ENCODE assay signal across 8 cellular contexts in the genomic region with DNA sequence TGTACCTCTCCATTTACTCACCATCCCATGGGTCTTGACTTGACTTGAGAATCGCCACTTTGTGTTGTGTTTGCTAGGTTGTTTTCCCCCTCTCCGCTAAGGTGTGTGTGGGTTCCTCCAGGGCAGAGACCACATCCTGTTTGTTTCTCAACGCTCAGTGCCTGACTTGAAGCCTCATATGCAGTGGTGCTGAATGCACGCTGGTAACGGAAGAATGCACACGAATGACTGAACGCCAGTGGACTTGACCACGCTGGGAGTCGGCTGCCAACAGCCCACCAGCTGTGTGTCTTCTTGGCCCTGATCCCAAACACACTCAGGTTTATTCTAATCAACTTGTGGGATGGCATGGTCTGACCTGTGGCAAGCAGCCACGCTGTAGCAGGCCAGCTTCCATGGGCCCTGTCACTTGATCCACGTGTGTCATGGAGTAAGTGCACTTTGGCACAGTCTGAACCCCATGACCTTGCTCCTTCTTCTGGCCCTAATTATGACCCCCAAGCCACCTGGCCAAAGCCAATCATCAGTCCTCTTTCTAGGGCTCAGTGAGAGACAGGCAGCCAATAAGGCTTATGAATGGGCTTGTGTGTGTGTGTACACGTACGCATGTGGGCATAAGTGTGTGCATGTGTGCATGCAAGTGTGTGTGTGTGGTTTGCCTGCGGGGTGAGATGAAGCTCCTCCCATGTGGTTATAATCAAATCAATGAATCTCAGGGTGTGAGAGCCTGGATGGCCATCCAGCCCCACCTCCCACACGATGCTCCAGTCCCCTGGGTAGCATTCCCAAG. TPM values are rescaled to one million over a fixed set of nuclear protein-coding genes. Genes with fewer than 3 reads are reported as not detected.
A peak's percentile ranks its signal among the peaks of the same experiment; 100 is the strongest.
DNase-seq lines count a peak whose midpoint lies in the region; ATAC-seq and TF ChIP-seq lines count a peak whose summit lies in the region.

No MANE protein-coding gene starts in this region.

- no peaks in the 10 kb centered on the region for H3K36me3 Mint-ChIP-seq in activated naive CD8-positive, alpha-beta T cell treated with anti-CD3 and anti-CD28 coated beads for 36 hours

- no peak overlapping the region for H3K9ac ChIP-seq in MM.1S (ENCODE audit: low read length)

- peaks cover 72% of the 10 kb centered on the region for H3K4me1 Mint-ChIP-seq in activated naive CD8-positive, alpha-beta T cell treated with anti-CD3 and anti-CD28 coated beads for 36 hours

- H4K20me1 ChIP-seq in MM.1S (ENCODE audit: insufficient read depth, low read length) = no peaks in the 10 kb centered on the region

- no peak overlapping the region for H2AFZ ChIP-seq in MM.1S (ENCODE audit: low read length)

- no peaks in the 10 kb centered on the region for H3F3A ChIP-seq in MM.1S (ENCODE audit: insufficient read depth, low read length)

- peak overlapping the region; percentile 63 for H3K27ac Mint-ChIP-seq in activated naive CD8-positive, alpha-beta T cell treated with anti-CD3 and anti-CD28 coated beads for 36 hours

- no peaks in the 10 kb centered on the region for H3K27me3 Mint-ChIP-seq in activated naive CD8-positive, alpha-beta T cell treated with anti-CD3 and anti-CD28 coated beads for 36 hours

- no peaks in the 10 kb centered on the region; the same call in 1 of the 2 replicates for H3K27me3 ChIP-seq in MM.1S (replicated peaks; ENCODE audit: insufficient read depth, low read length)

- H3K27ac ChIP-seq in MM.1S (ENCODE audit: low read length) = no peak overlapping the region

- H3K4me2 ChIP-seq in MM.1S (ENCODE audit: low read depth, low read length) = no peak overlapping the region

- peak; percentile 76 for DNase-seq in NK-92 treated with Interleukin-12 subunit alpha and Interleukin-12 subunit beta, amount 100 ng/mL, for 24 hours (lab: John Stamatoyannopoulos, UW)
- DNase-seq in activated naive CD8-positive, alpha-beta T cell treated with anti-CD3 and anti-CD28 coated beads for 36 hours = peak; percentile 60
- DNase-seq in stimulated activated CD4-positive, alpha-beta T cell treated with anti-CD3 and anti-CD28 coated beads, Interleukin-1b, Interleukin-23, amount 100 ng/mL, for 48 hours = peak; percentile 71
- DNase-seq in MM.1S (no peak), middle frontal gyrus (ENCODE audit: extremely low spot score, low spot score) (no peak), GDM1 (lab: John Stamatoyannopoulos, UW) (no peak)

- H3K9me2 ChIP-seq in MM.1S (replicated peaks; ENCODE audit: insufficient read depth, low read length) = no peaks in the 10 kb centered on the region

- H3K9me3 ChIP-seq in MM.1S (replicated peaks; ENCODE audit: insufficient read depth, low read length) = no peaks in the 10 kb centered on the region

- no peaks in the 10 kb centered on the region for H3K4me1 ChIP-seq in MM.1S (ENCODE audit: low read length)

- ATAC-seq in GM18519 (IDR thresholded peaks at IDR 0.05; ENCODE audit: low FRiP score, unreplicated experiment) (peak; percentile 77), HG02678 (IDR thresholded peaks at IDR 0.05; ENCODE audit: unreplicated experiment) (peak; percentile 85)

- no peaks in the 10 kb centered on the region for H3K9me3 Mint-ChIP-seq in activated naive CD8-positive, alpha-beta T cell treated with anti-CD3 and anti-CD28 coated beads for 36 hours

- no peaks in the 10 kb centered on the region for H3K79me2 ChIP-seq in MM.1S (ENCODE audit: low read length)

- H3K4me3 Mint-ChIP-seq in activated naive CD8-positive, alpha-beta T cell treated with anti-CD3 and anti-CD28 coated beads for 36 hours = peak overlapping the region; percentile 50

- no peaks in the 10 kb centered on the region for H3K36me3 ChIP-seq in MM.1S (replicated peaks; ENCODE audit: insufficient read depth, low read length)

- H3K4me3 ChIP-seq in MM.1S (ENCODE audit: low read length) = no peak overlapping the region

- TF ChIP-seq CTCF in MM.1S (IDR thresholded peaks at IDR 0.05; ENCODE audit: low read length) = no peak

RNA-seq across cellular contexts. Expression of a gene that starts 6.3 kb away (rescaled TPM):
- total RNA-seq in activated naive CD8-positive, alpha-beta T cell treated with anti-CD3 and anti-CD28 coated beads for 36 hours = 10 to 100 TPM; 16.7 to 17.4 TPM

Comparison
In these comparisons a context has a peak if more than half of its experiments do, and no peak if none do; other contexts are left out.
1. DNase-seq: peak in NK-92 treated with Interleukin-12 subunit alpha and Interleukin-12 subunit beta, amount 100 ng/mL, for 24 hours (single experiment), activated naive CD8-positive, alpha-beta T cell treated with anti-CD3 and anti-CD28 coated beads for 36 hours (single experiment) and stimulated activated CD4-positive, alpha-beta T cell treated with anti-CD3 and anti-CD28 coated beads, Interleukin-1b, Interleukin-23, amount 100 ng/mL, for 48 hours (single experiment); none in MM.1S (single experiment), middle frontal gyrus (single experiment) and GDM1 (single experiment).